In genomic region chr2:39146630-39147029, GRCh38 we compare ENCODE assay signal across 19 cellular contexts.
"Had no signal": no experiment of that assay in that cellular context is flagged by ENCODE, and none has a peak within 500 bp of the region (broad histone marks: within the 10 kb centered on the region; RNA-seq: fewer than 3 reads in every experiment).

No MANE protein-coding gene starts in this region.

- H3K9me3 ChIP-seq: esophagus muscularis mucosa, heart right ventricle, left lung, lower lobe of right lung, mucosa of descending colon had no signal

- H3K36me3 ChIP-seq: esophagus muscularis mucosa, heart right ventricle, left lung, lower lobe of right lung had no signal

- H3K36me3 Mint-ChIP-seq: mesothelial cell of epicardium, naive B cell had no signal

- H3K9me3 Mint-ChIP-seq: mesothelial cell of epicardium, naive B cell had no signal

- H3K4me1 ChIP-seq: foreskin keratinocyte, lower lobe of right lung had no signal

- H3K27me3 ChIP-seq: dorsolateral prefrontal cortex, esophagus muscularis mucosa, foreskin keratinocyte, heart right ventricle, left lung had no signal

- ATAC-seq: foreskin keratinocyte, heart right ventricle, left cardiac atrium, left lung, left ventricle myocardium superior, lower lobe of right lung, mucosa of descending colon had no signal

- H3K27ac Mint-ChIP-seq: mesothelial cell of epicardium had no signal

- H3K27ac ChIP-seq: coronary artery, dorsolateral prefrontal cortex, esophagus muscularis mucosa, foreskin keratinocyte, heart right ventricle, left lung, lower lobe of right lung had no signal

- H3K4me3 ChIP-seq: coronary artery, dorsolateral prefrontal cortex, esophagus muscularis mucosa, heart right ventricle, left lung, lower lobe of right lung, mucosa of descending colon had no signal

- H3K27me3 Mint-ChIP-seq: naive B cell had no signal

- H3K4me3 Mint-ChIP-seq: mesothelial cell of epicardium, naive B cell had no signal

- DNase-seq: dermis blood vessel endothelial cell; dorsolateral prefrontal cortex; effector CD4-positive, alpha-beta T cell; effector memory CD4-positive, alpha-beta T cell; foreskin keratinocyte; glutamatergic neuron; head of caudate nucleus; heart right ventricle; hippocampal formation; left cardiac atrium; left lung; left ventricle myocardium superior; lower lobe of right lung; mesenchymal stem cell; mucosa of descending colon; naive B cell had no signal
